In the genomic region with DNA sequence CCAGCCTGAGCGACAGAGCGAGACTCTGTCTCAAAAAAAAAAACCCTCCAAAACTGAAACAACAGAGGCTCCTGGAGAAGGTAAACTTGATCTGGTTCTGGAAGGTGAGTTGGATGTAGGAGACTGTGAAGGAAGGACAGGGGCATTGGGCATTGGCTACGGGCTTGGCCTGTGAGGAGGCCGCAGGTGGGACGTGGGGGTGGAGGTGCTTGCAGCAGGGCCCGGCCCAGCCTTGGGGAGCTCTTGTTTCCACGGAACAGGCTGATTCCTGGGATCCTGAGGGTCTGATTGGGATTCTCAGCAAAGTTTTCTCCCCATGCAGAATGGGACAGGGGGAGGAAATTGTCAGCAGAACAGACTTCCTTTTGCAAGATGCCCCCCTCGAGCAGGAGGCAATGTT, we compare ENCODE assay signal across 29 cellular contexts. TPM values are rescaled to one million over a fixed set of nuclear protein-coding genes. Genes with fewer than 3 reads are reported as not detected.
DNase-seq lines count a peak whose midpoint lies in the region; ATAC-seq and TF ChIP-seq lines count a peak whose summit lies in the region.
"Had no signal": no experiment of that assay in that cellular context is flagged by ENCODE, and none has a peak within 500 bp of the region (broad histone marks: within the 10 kb centered on the region; RNA-seq: fewer than 3 reads in every experiment).

No MANE protein-coding gene starts in this region.

- CTCF ChIA-PET in RWPE1 (lab: Yijun Ruan, JAX) = no interaction called here
- CTCF ChIA-PET in naive thymus-derived CD4-positive, alpha-beta T cell (lab: Charles Lee) = no interaction called here

- no peaks in the 10 kb centered on the region for H3K36me3 ChIP-seq in gastroesophageal sphincter
- no peaks in the 10 kb centered on the region for H3K36me3 ChIP-seq in naive thymus-derived CD4-positive, alpha-beta T cell (ENCODE audit: control insufficient read depth in 2 of 3, insufficient read depth in 3 of 3, low read length in 3 of 3)
- H3K36me3 ChIP-seq: gastrocnemius medialis, neutrophil, suprapubic skin had no signal

- H3K4me1 ChIP-seq in gastroesophageal sphincter = peaks cover 0 to 72% (median 18%) of the 10 kb centered on the region in 3 donors
- no peaks in the 10 kb centered on the region for H3K4me1 ChIP-seq in naive thymus-derived CD4-positive, alpha-beta T cell (ENCODE audit: control insufficient read depth in 2 of 2, insufficient read depth in 2 of 2, low read length in 2 of 2)

- peaks cover 14% of the 10 kb centered on the region for H3K27me3 ChIP-seq in gastroesophageal sphincter
- H3K27me3 ChIP-seq in naive thymus-derived CD4-positive, alpha-beta T cell (ENCODE audit: control insufficient read depth in 2 of 2, insufficient read depth in 2 of 2, low read length in 2 of 2) = no peaks in the 10 kb centered on the region
- H3K27me3 ChIP-seq: gastrocnemius medialis, neutrophil, suprapubic skin had no signal

- TF ChIP-seq EP300 in gastroesophageal sphincter (IDR thresholded peaks at IDR 0.05) = no peak

- H3K27ac Mint-ChIP-seq in CD14-positive monocyte = peak overlapping the region in 5 of 7 donors; percentile 18 to 87 (median 76)
- H3K27ac Mint-ChIP-seq in naive thymus-derived CD4-positive, alpha-beta T cell = no peak overlapping the region
- H3K27ac Mint-ChIP-seq: activated B cell treated with CpG ODN at 0.5 μM for 24 hours; activated naive CD8-positive, alpha-beta T cell treated with anti-CD3 and anti-CD28 coated beads, Interleukin-2, amount 10 ng/mL, durations not matched to agents 7 days and 5 days; stimulated activated memory B cell treated with anti-CD40 and anti-IgM and Interleukin-4, amounts not matched to agents 10 μg/mL and 1 μg/mL and 100 μg/mL, for 72 hours had no signal

- ATAC-seq in gastroesophageal sphincter = no peak
- ATAC-seq in naive thymus-derived CD4-positive, alpha-beta T cell = no peak
- ATAC-seq: esophagus mucosa; gastrocnemius medialis; stimulated activated memory B cell treated with anti-CD40 and anti-IgM and Interleukin-4, amounts not matched to agents 10 μg/mL and 1 μg/mL and 100 μg/mL, for 72 hours had no signal

- intact Hi-C loops in CD14-positive monocyte (cut with micrococcal nuclease) = no loop called here
- intact Hi-C loops in naive thymus-derived CD4-positive, alpha-beta T cell (cut with micrococcal nuclease) = no loop called here

- H3K27me3 Mint-ChIP-seq in CD14-positive monocyte (ENCODE audit: low read depth in 3 of 3) = peaks cover 0 to 2% (median 1%) of the 10 kb centered on the region in 3 donors
- H3K27me3 Mint-ChIP-seq in naive thymus-derived CD4-positive, alpha-beta T cell = no peaks in the 10 kb centered on the region
- H3K27me3 Mint-ChIP-seq: activated B cell treated with CpG ODN at 0.5 μM for 24 hours; activated naive CD8-positive, alpha-beta T cell treated with anti-CD3 and anti-CD28 coated beads, Interleukin-2, amount 10 ng/mL, durations not matched to agents 7 days and 5 days; stimulated activated memory B cell treated with anti-CD40 and anti-IgM and Interleukin-4, amounts not matched to agents 10 μg/mL and 1 μg/mL and 100 μg/mL, for 72 hours had no signal

- no peak for TF ChIP-seq POLR2A in gastroesophageal sphincter (IDR thresholded peaks at IDR 0.05)

- H3K27ac ChIP-seq in RWPE1 (peak overlapping the region; percentile 97), gastroesophageal sphincter (peak overlapping the region in 3 of 4 donors; percentile 80 to 88 (median 81)), skin epidermis (peak overlapping the region in 13 of 21 experiments; percentile 15 to 93 (median 84))
- H3K27ac ChIP-seq in naive thymus-derived CD4-positive, alpha-beta T cell (ENCODE audit: low read depth, low read length) = no peak overlapping the region
- H3K27ac ChIP-seq: C4-2B had no signal

- peaks cover 83% of the 10 kb centered on the region for H3K4me1 Mint-ChIP-seq in CD14-positive monocyte
- peaks cover 0 to 19% (median 8%) of the 10 kb centered on the region in 7 donors for H3K4me1 Mint-ChIP-seq in naive thymus-derived CD4-positive, alpha-beta T cell

- no peaks in the 10 kb centered on the region for H3K9me3 Mint-ChIP-seq in CD14-positive monocyte
- H3K9me3 Mint-ChIP-seq in naive thymus-derived CD4-positive, alpha-beta T cell = peaks cover 0 to 3% (median 0%) of the 10 kb centered on the region in 11 donors
- H3K9me3 Mint-ChIP-seq: activated B cell treated with CpG ODN at 0.5 μM for 24 hours; activated naive CD8-positive, alpha-beta T cell treated with anti-CD3 and anti-CD28 coated beads, Interleukin-2, amount 10 ng/mL, durations not matched to agents 7 days and 5 days; stimulated activated memory B cell treated with anti-CD40 and anti-IgM and Interleukin-4, amounts not matched to agents 10 μg/mL and 1 μg/mL and 100 μg/mL, for 72 hours had no signal

- TF ChIP-seq CTCF in CD14-positive monocyte (IDR thresholded peaks at IDR 0.05) (no peak), RWPE1 (conservative IDR thresholded peaks at IDR 0.05; ENCODE audit: low read depth) (no peak), gastroesophageal sphincter (IDR thresholded peaks at IDR 0.05) (no peak)

- peaks cover under 1 to 2% of the 10 kb centered on the region in 2 donors for H3K36me3 Mint-ChIP-seq in CD14-positive monocyte
- no peaks in the 10 kb centered on the region for H3K36me3 Mint-ChIP-seq in naive thymus-derived CD4-positive, alpha-beta T cell

- H3K4me3 ChIP-seq in gastroesophageal sphincter (no peak overlapping the region), skin epidermis (no peak overlapping the region)
- no peak overlapping the region for H3K4me3 ChIP-seq in naive thymus-derived CD4-positive, alpha-beta T cell (ENCODE audit: low read length)
- H3K4me3 ChIP-seq: gastrocnemius medialis, lung, suprapubic skin had no signal

- H3K4me3 Mint-ChIP-seq in CD14-positive monocyte = no peak overlapping the region
- no peak overlapping the region for H3K4me3 Mint-ChIP-seq in naive thymus-derived CD4-positive, alpha-beta T cell
- H3K4me3 Mint-ChIP-seq: activated naive CD8-positive, alpha-beta T cell treated with anti-CD3 and anti-CD28 coated beads, Interleukin-2, amount 10 ng/mL, durations not matched to agents 7 days and 5 days; stimulated activated memory B cell treated with anti-CD40 and anti-IgM and Interleukin-4, amounts not matched to agents 10 μg/mL and 1 μg/mL and 100 μg/mL, for 72 hours had no signal

- no peak for DNase-seq in CD14-positive monocyte (ENCODE audit: low spot score)
- no peak for DNase-seq in RWPE1 (ENCODE audit: low spot score)
- DNase-seq in iPS-NIHi7 (ENCODE audit: extremely low spot score) = no peak
- no peak for DNase-seq in naive thymus-derived CD4-positive, alpha-beta T cell
- no peak for DNase-seq in NOMO-1 treated with DMSO at 0.1 percent for 48 hours (lab: John Stamatoyannopoulos, UW; ENCODE audit: unreplicated experiment)
- DNase-seq in activated CD8-positive, alpha-beta memory T cell treated with anti-CD3 and anti-CD28 coated beads, Interleukin-2, amount 50 U/mL, for 4 hours = no peak
- DNase-seq: activated B cell treated with CpG ODN at 0.5 μM for 24 hours; activated CD4-positive, alpha-beta T cell treated with anti-CD3 and anti-CD28 coated beads, Interleukin-2, amount 50 U/mL, for 48 hours; activated effector memory CD4-positive, alpha-beta T cell treated with Interleukin-2 at 50 U/mL for 16 hours; activated naive CD8-positive, alpha-beta T cell treated with anti-CD3 and anti-CD28 coated beads, Interleukin-2, amount 10 ng/mL, durations not matched to agents 7 days and 5 days; effector memory CD4-positive, alpha-beta T cell; gastrocnemius medialis; islet precursor cell; KG1; MM.1S; NCI-H1436; NCI-H2107; SHP77 treated with DMSO at 0.1 percent for 48 hours; stimulated activated CD4-positive, alpha-beta T cell treated with anti-CD3 and anti-CD28 coated beads, Interleukin-2, amount 100 ng/mL, for 48 hours; SW 1271; T1000 had no signal

- POLR2A ChIA-PET in RWPE1 (lab: Yijun Ruan, JAX; ENCODE audit: low non-redundant PET) = no interaction called here
- POLR2A ChIA-PET in naive thymus-derived CD4-positive, alpha-beta T cell (lab: Charles Lee) = no interaction called here

- 82 to 100% methylated on average over 4 to 8 of the region's 8 CpGs for WGBS in gastroesophageal sphincter (ENCODE audit: low coverage in 1 of 2), 2 donors

- H3K9me3 ChIP-seq in gastroesophageal sphincter = no peaks in the 10 kb centered on the region
- H3K9me3 ChIP-seq in naive thymus-derived CD4-positive, alpha-beta T cell (ENCODE audit: control insufficient read depth in 2 of 3, low read length in 3 of 3) = no peaks in the 10 kb centered on the region
- H3K9me3 ChIP-seq: gastrocnemius medialis, neutrophil, suprapubic skin had no signal

RNA-seq across cellular contexts. Expression of gene IL15RA, which starts 30.6 kb away (rescaled TPM):
- polyA plus RNA-seq in CD14-positive monocyte = 10 to 100 TPM; 12.4 to 12.6 TPM
- 10 to 100 TPM; 17.7 to 21.9 (median 20.6) TPM for total RNA-seq in gastroesophageal sphincter
- total RNA-seq in naive thymus-derived CD4-positive, alpha-beta T cell = 10 to 100 TPM in 1 of 5 experiments, 1 to 10 TPM in 4; 3.5 to 24.9 (median 5.6) TPM
- 1 to 10 TPM; 2.9 to 7.6 TPM for polyA plus RNA-seq in naive thymus-derived CD4-positive, alpha-beta T cell

RNA-seq across cellular contexts. Expression of gene FBH1, which starts 56.7 kb away (rescaled TPM):
- 10 to 100 TPM; 33.9 to 48.3 TPM for polyA plus RNA-seq in CD14-positive monocyte
- total RNA-seq in gastroesophageal sphincter = 100 to 1,000 TPM in 2 of 4 donors, 10 to 100 TPM in 2; 76.2 to 108 (median 98.5) TPM
- 100 to 1,000 TPM in 2 of 5 experiments, 10 to 100 TPM in 3; 64.8 to 105 (median 78.6) TPM for total RNA-seq in naive thymus-derived CD4-positive, alpha-beta T cell
- 10 to 100 TPM; 59.9 to 96.4 TPM for polyA plus RNA-seq in naive thymus-derived CD4-positive, alpha-beta T cell

RNA-seq across cellular contexts. Expression of gene ANKRD16, which starts 57.1 kb away (rescaled TPM):
- polyA plus RNA-seq in CD14-positive monocyte = 1 to 10 TPM; 1.4 to 2.1 TPM
- 1 to 10 TPM; 3.3 to 8.9 (median 5.9) TPM for total RNA-seq in gastroesophageal sphincter
- total RNA-seq in naive thymus-derived CD4-positive, alpha-beta T cell = 1 to 10 TPM; 4.6 to 9.8 (median 7.2) TPM
- 1 to 10 TPM; 6.2 to 7.0 TPM for polyA plus RNA-seq in naive thymus-derived CD4-positive, alpha-beta T cell

Comparison
In these comparisons a context has a peak if more than half of its experiments do, and no peak if none do; other contexts are left out.
1. H3K27ac Mint-ChIP-seq: peak in CD14-positive monocyte (5 of 7); none in naive thymus-derived CD4-positive, alpha-beta T cell (0 of 9).